8 cellular contexts compared by ENCODE assay signal in genomic region chr16:14300631-14301149, GRCh38.
A peak's percentile ranks its signal among the peaks of the same experiment; 100 is the strongest.
DNase-seq lines count a peak whose midpoint lies in the region; ATAC-seq and TF ChIP-seq lines count a peak whose summit lies in the region.

No MANE protein-coding gene starts in this region.

- H3K27ac Mint-ChIP-seq in activated CD8-positive, alpha-beta T cell treated with anti-CD3 and anti-CD28 coated beads for 36 hours: peak overlapping the region; percentile 27
- H3K27ac Mint-ChIP-seq in natural killer cell: no peak overlapping the region

- no peaks in the 10 kb centered on the region for H3K36me3 Mint-ChIP-seq in activated CD8-positive, alpha-beta T cell treated with anti-CD3 and anti-CD28 coated beads for 36 hours (ENCODE audit: low read depth)
- no peaks in the 10 kb centered on the region for H3K36me3 Mint-ChIP-seq in natural killer cell

- H3K4me3 ChIP-seq in fibroblast of pulmonary artery (replicated peaks; ENCODE audit: low read depth, low read length): peak overlapping the region; percentile 56

- POLR2A ChIA-PET in activated CD8-positive, alpha-beta T cell treated with anti-CD3 and anti-CD28 coated beads for 36 hours (lab: Charles Lee): interaction anchor here (0.9 to 1.1 kb wide), 3 partner anchors 231 to 381 kb away, joined by 3 read pairs; partner anchors contain the start of gene ERCC4

- peak; percentile 39 to 78 (median 52) for DNase-seq in NCI-H1417 (lab: John Stamatoyannopoulos, UW)
- DNase-seq in NCI-H1417 treated with DMSO at 0.1 percent for 48 hours (lab: John Stamatoyannopoulos, UW): no peak
- peak; percentile 62 for DNase-seq in NCI-H345 (lab: John Stamatoyannopoulos, UW)
- DNase-seq in activated CD8-positive, alpha-beta T cell treated with anti-CD3 and anti-CD28 coated beads for 36 hours: peak; percentile 69
- peak; percentile 89 for DNase-seq in fibroblast of pulmonary artery (ENCODE audit: low read depth)
- DNase-seq in natural killer cell: no peak
- no peak for DNase-seq in GOT3 (lab: John Stamatoyannopoulos, UW)

- H3K4me3 Mint-ChIP-seq in activated CD8-positive, alpha-beta T cell treated with anti-CD3 and anti-CD28 coated beads for 36 hours: peak overlapping the region; percentile 66
- H3K4me3 Mint-ChIP-seq in natural killer cell: peak overlapping the region; percentile 70

- H3K4me1 Mint-ChIP-seq in activated CD8-positive, alpha-beta T cell treated with anti-CD3 and anti-CD28 coated beads for 36 hours (ENCODE audit: low read depth): peaks cover 11% of the 10 kb centered on the region
- peaks cover 8 to 20% of the 10 kb centered on the region in 2 donors for H3K4me1 Mint-ChIP-seq in natural killer cell

- ATAC-seq in HG02885 (IDR thresholded peaks at IDR 0.05; ENCODE audit: poor library complexity, unreplicated experiment) (peak; percentile 53), natural killer cell (peak; percentile 38 to 48 (median 41))
- peak; percentile 68 for ATAC-seq in activated CD8-positive, alpha-beta T cell treated with anti-CD3 and anti-CD28 coated beads for 36 hours

- peaks cover 8% of the 10 kb centered on the region for H3K27me3 Mint-ChIP-seq in activated CD8-positive, alpha-beta T cell treated with anti-CD3 and anti-CD28 coated beads for 36 hours
- peaks cover 16 to 32% of the 10 kb centered on the region in 2 donors for H3K27me3 Mint-ChIP-seq in natural killer cell (ENCODE audit: low read depth in 2 of 2)

- TF ChIP-seq CTCF in activated CD8-positive, alpha-beta T cell treated with anti-CD3 and anti-CD28 coated beads for 36 hours (IDR thresholded peaks at IDR 0.05): peak; percentile 58
- peak; percentile 64 for TF ChIP-seq CTCF in fibroblast of pulmonary artery (IDR thresholded peaks at IDR 0.05; ENCODE audit: low read length, missing control alignments)
- no peak for TF ChIP-seq CTCF in natural killer cell (IDR thresholded peaks at IDR 0.05)

- CTCF ChIA-PET in activated CD8-positive, alpha-beta T cell treated with anti-CD3 and anti-CD28 coated beads for 36 hours (lab: Charles Lee): interaction anchor here (0.9 to 1.4 kb wide), 4 partner anchors 12 to 158 kb away, joined by 3 to 5 read pairs (median 4); no protein-coding TSS in a partner anchor

- H3K9me3 Mint-ChIP-seq in activated CD8-positive, alpha-beta T cell treated with anti-CD3 and anti-CD28 coated beads for 36 hours: no peaks in the 10 kb centered on the region
- no peaks in the 10 kb centered on the region for H3K9me3 Mint-ChIP-seq in natural killer cell

- intact Hi-C loops in activated CD8-positive, alpha-beta T cell treated with anti-CD3 and anti-CD28 coated beads for 36 hours (cut with micrococcal nuclease): no loop called here
- intact Hi-C loops in natural killer cell (cut with micrococcal nuclease): no loop called here

Comparison
In these comparisons a context has a peak if more than half of its experiments do, and no peak if none do; other contexts are left out.
1. DNase-seq: peak in NCI-H1417 (3 of 3), NCI-H345 (single experiment), activated CD8-positive, alpha-beta T cell treated with anti-CD3 and anti-CD28 coated beads for 36 hours (single experiment) and fibroblast of pulmonary artery (single experiment); none in NCI-H1417 treated with DMSO at 0.1 percent for 48 hours (single experiment), natural killer cell (single experiment) and GOT3 (single experiment).
2. Peak in every context shown above with its lines, with median percentiles within 50 percentile points of each other: ATAC-seq.